In genomic region chr3:170037463-170038433, GRCh38 we compare ENCODE assay signal across 8 cellular contexts. TPM values are rescaled to one million over a fixed set of nuclear protein-coding genes. Genes with fewer than 3 reads are reported as not detected.
A peak's percentile ranks its signal among the peaks of the same experiment; 100 is the strongest.
DNase-seq lines count a peak whose midpoint lies in the region; ATAC-seq and TF ChIP-seq lines count a peak whose summit lies in the region.

Gene GPR160 (plus strand): TSS chr3:170037995. CDS start chr3:170083973, 45,978 bp downstream.

- DNase-seq in GM03348 (ENCODE audit: low spot score) (peak; percentile 70), H4 (ENCODE audit: low spot score) (peak; percentile 46), LHCN-M2 (ENCODE audit: low read depth) (peak; percentile 22), SK-N-DZ (ENCODE audit: low spot score) (peak; percentile 68), heart right ventricle (peak; percentile 57 to 76), psoas muscle (peak; percentile 69 to 80), aorta (peak; percentile 85 to 89)
- DNase-seq in activated naive CD4-positive, alpha-beta T cell treated with anti-CD3 and anti-CD28 coated beads for 36 hours, result peak; percentile 89

- H3K9me3 Mint-ChIP-seq in activated naive CD4-positive, alpha-beta T cell treated with anti-CD3 and anti-CD28 coated beads for 36 hours, result no peaks in the 10 kb centered on the region

- peak within 1 kb of the TSS in 3 of 10 donors; percentile 39 to 87 (median 64) for H3K27ac ChIP-seq in heart right ventricle
- H3K27ac ChIP-seq in psoas muscle, result no peak within 1 kb of the TSS
- no peak within 1 kb of the TSS for H3K27ac ChIP-seq in aorta (ENCODE audit: low read depth in 1 of 2, low read length in 2 of 2)

- H3K9me3 ChIP-seq in heart right ventricle (no peaks in the 10 kb centered on the region), psoas muscle (no peaks in the 10 kb centered on the region), aorta (ENCODE audit: control insufficient read depth, low read length) (no peaks in the 10 kb centered on the region)

- ATAC-seq in heart right ventricle, result peak; percentile 70 to 92 (median 88)
- ATAC-seq in psoas muscle, result peak; percentile 25 to 69 (median 59)
- peak; percentile 44 for ATAC-seq in aorta (ENCODE audit: low FRiP score)

- TF ChIP-seq CTCF in heart right ventricle (IDR thresholded peaks at IDR 0.05), result peak; percentile 31 to 77 (median 69)
- peak; percentile 51 for TF ChIP-seq CTCF in psoas muscle (IDR thresholded peaks at IDR 0.05)

- H3K4me3 ChIP-seq in heart right ventricle (peak within 1 kb of the TSS; percentile 49 to 79 (median 66)), psoas muscle (peak within 1 kb of the TSS; percentile 70), aorta (ENCODE audit: low read length in 2 of 2) (peak within 1 kb of the TSS; percentile 30 to 34)

- WGBS in heart right ventricle, 2 donors, result 4% methylated on average over 76 to 78 of the region's 78 CpGs
- WGBS in psoas muscle, 3 donors, result 5 to 8% (median 7%) methylated on average over 46 to 78 of the region's 78 CpGs
- 5% methylated on average over 64 to 78 of the region's 78 CpGs for WGBS in aorta, 2 donors

- no peaks in the 10 kb centered on the region for H3K36me3 ChIP-seq in heart right ventricle
- H3K36me3 ChIP-seq in psoas muscle (ENCODE audit: insufficient read depth in 1 of 2, low read depth in 1 of 2), result no peaks in the 10 kb centered on the region
- H3K36me3 ChIP-seq in aorta (ENCODE audit: control insufficient read depth in 1 of 2, insufficient read depth in 2 of 2, low read length in 1 of 2), result no peaks in the 10 kb centered on the region

- no peak within 1 kb of the TSS for H3K27ac Mint-ChIP-seq in activated naive CD4-positive, alpha-beta T cell treated with anti-CD3 and anti-CD28 coated beads for 36 hours

- H3K4me1 ChIP-seq in heart right ventricle (peaks cover 0 to 23% (median 14%) of the 10 kb centered on the region in 9 donors), psoas muscle (no peaks in the 10 kb centered on the region), aorta (ENCODE audit: control insufficient read depth in 1 of 2, insufficient read depth in 2 of 2, low read length in 2 of 2) (no peaks in the 10 kb centered on the region)

- peaks cover 24% of the 10 kb centered on the region for H3K4me1 Mint-ChIP-seq in activated naive CD4-positive, alpha-beta T cell treated with anti-CD3 and anti-CD28 coated beads for 36 hours (ENCODE audit: low read depth)

- intact Hi-C loops in activated naive CD4-positive, alpha-beta T cell treated with anti-CD3 and anti-CD28 coated beads for 36 hours (cut with micrococcal nuclease), result loop anchor here (1.0 to 5.0 kb wide), 8 partner anchors 17 to 775 kb away; partner anchors contain the start of gene PHC3
- intact Hi-C loops in heart right ventricle (cut with DNase I), result loop anchor here in 3 of 10 donors (5.0 to 10.0 kb wide), 2 partner anchors 70 to 173 kb away; partner anchors contain the start of genes LRRC31 (in 2 of the 3) and SEC62 (in 1 of the 3)
- intact Hi-C loops in psoas muscle (cut with DNase I), result no loop called here
- intact Hi-C loops in aorta (cut with DNase I), result no loop called here

- H3K27me3 ChIP-seq in heart right ventricle, result peaks cover 0 to 44% (median 29%) of the 10 kb centered on the region in 7 donors
- peaks cover 0 to 57% (median 13%) of the 10 kb centered on the region in 3 donors for H3K27me3 ChIP-seq in psoas muscle (ENCODE audit: insufficient read depth in 3 of 3, low read length in 2 of 3)
- no peaks in the 10 kb centered on the region for H3K27me3 ChIP-seq in aorta (ENCODE audit: control insufficient read depth in 1 of 2, insufficient read depth in 2 of 2, low read length in 1 of 2)

- CTCF ChIA-PET in activated naive CD4-positive, alpha-beta T cell treated with anti-CD3 and anti-CD28 coated beads for 36 hours (lab: Charles Lee), result interaction anchor here (0.6 to 1.4 kb wide), 8 partner anchors 10 to 166 kb away, joined by 3 to 5 read pairs (median 4); no protein-coding TSS in a partner anchor

- peak within 1 kb of the TSS; percentile 84 for H3K4me3 Mint-ChIP-seq in activated naive CD4-positive, alpha-beta T cell treated with anti-CD3 and anti-CD28 coated beads for 36 hours

- no peaks in the 10 kb centered on the region for H3K36me3 Mint-ChIP-seq in activated naive CD4-positive, alpha-beta T cell treated with anti-CD3 and anti-CD28 coated beads for 36 hours (ENCODE audit: low read depth)

- no peaks in the 10 kb centered on the region for H3K27me3 Mint-ChIP-seq in activated naive CD4-positive, alpha-beta T cell treated with anti-CD3 and anti-CD28 coated beads for 36 hours (ENCODE audit: low read depth)

RNA-seq across cellular contexts. Expression of gene GPR160, which starts in this region (rescaled TPM):
- 2.9 and 5.6 TPM in 2 replicates for total RNA-seq in H4 (2014; rRNA removed; shearing (Covaris generic))
- total RNA-seq in LHCN-M2 (2014; rRNA removed), result 0.40 and 1.7 TPM in 2 replicates
- 0.38 TPM for polyA plus RNA-seq in LHCN-M2 (2012)
- polyA plus RNA-seq in SK-N-DZ (2014; cell fraction: cytosol; rRNA removed), result 0.28 and 1.1 TPM in 2 replicates
- polyA plus RNA-seq in SK-N-DZ (2014; cell fraction: nucleus; rRNA removed), result 0.23 TPM in 1 of 2 replicates, not detected in the other
- total RNA-seq in activated naive CD4-positive, alpha-beta T cell treated with anti-CD3 and anti-CD28 coated beads for 36 hours, result 10 to 100 TPM; 10.3 TPM
- 1 to 10 TPM in 3 of 10 donors, under 1 TPM in 7; 0.22 to 1.9 (median 0.79) TPM for total RNA-seq in heart right ventricle
- polyA plus RNA-seq in heart right ventricle, result 1 to 10 TPM; 1.0 to 1.2 TPM
- total RNA-seq in psoas muscle, result 1 to 10 TPM in 1 of 4 donors, under 1 TPM in 3; 0.42 to 1.1 (median 0.87) TPM
- 1 to 10 TPM in 1 of 3 donors, under 1 TPM in 2; 0.52 to 1.2 (median 0.64) TPM for polyA plus RNA-seq in psoas muscle
- total RNA-seq in aorta, result 1 to 10 TPM; 2.8 to 4.1 TPM
- polyA plus RNA-seq in aorta, result 10 to 100 TPM in 1 of 2 donors, 1 to 10 TPM in 1; 1.0 to 12.9 TPM

Comparison
In these comparisons a context has a peak if more than half of its experiments do, and no peak if none do; other contexts are left out.
1. DNase-seq: peak in every context shown above with its lines; median percentile 89 in activated naive CD4-positive, alpha-beta T cell treated with anti-CD3 and anti-CD28 coated beads for 36 hours; 87 in aorta; 74 in psoas muscle; 70 in GM03348; 68 in SK-N-DZ; 66 in heart right ventricle; 46 in H4; 22 in LHCN-M2.